23 cellular contexts compared by ENCODE assay signal in genomic region chr10:118161434-118161833, GRCh38.
DNase-seq lines count a peak whose midpoint lies in the region; ATAC-seq, FAIRE-seq and TF ChIP-seq lines count a peak whose summit lies in the region.
"Had no signal": no experiment of that assay in that cellular context is flagged by ENCODE, and none has a peak within 500 bp of the region (broad histone marks: within the 10 kb centered on the region; RNA-seq: fewer than 3 reads in every experiment).

No MANE protein-coding gene starts in this region.

- FAIRE-seq in HepG2 (lab: Jason Lieb, UNC) (no peak), GM12892 (lab: Jason Lieb, UNC) (no peak)
- FAIRE-seq: A549, D721Med, G401.6, GM12891, GM18507 had no signal

- H3K4me3 ChIP-seq in HepG2 (replicated peaks in 1 of 3; ENCODE audit: insufficient read depth in 1 of 3, low read depth in 2 of 3, low read length in 3 of 3) = no peak overlapping the region
- no peak overlapping the region for H3K4me3 ChIP-seq in right lobe of liver
- 0 out of 2 replicates have a peak overlapping the region, but pooled peaks have one; percentile 30 for H3K4me3 ChIP-seq in SK-N-MC
- H3K4me3 ChIP-seq: A549; BLaER1 treated with 17β-estradiol and CSF1 and Interleukin-3, amounts not matched to agents 10 nM and 100 nM had no signal

- H3K27ac ChIP-seq in HepG2 (ENCODE audit: extremely low read length, insufficient read depth, low read length) = no peak overlapping the region
- no peak overlapping the region for H3K27ac ChIP-seq in right lobe of liver
- no peak overlapping the region for H3K27ac ChIP-seq in SK-N-MC
- H3K27ac ChIP-seq: 22Rv1; A549; BLaER1 treated with 17β-estradiol and CSF1 and Interleukin-3, amounts not matched to agents 10 nM and 100 nM; C4-2B had no signal

- H3K9me3 Mint-ChIP-seq in nephron = peaks cover 6% of the 10 kb centered on the region
- H3K9me3 Mint-ChIP-seq: CD4-positive, alpha-beta T cell; CD8-positive, alpha-beta T cell had no signal

- H3K79me2 ChIP-seq in HepG2 (ENCODE audit: insufficient read depth, low read length) = no peaks in the 10 kb centered on the region

- WGBS in HepG2 (ENCODE audit: low lambda C conversion rate) = 25% methylated on average over 4 of the region's 4 CpGs
- WGBS in right lobe of liver (ENCODE audit: insufficient coverage, low coverage, low lambda C conversion rate, missing lambda C conversion rate) = 72% methylated on average over 4 of the region's 4 CpGs

- in situ Hi-C loops in HepG2 (cut with HindIII; ENCODE audit: extremely low pct_ligation_motif_present, low pct_unique_long_range_greater_than_20kb) = no loop called here

- DNase-seq in HepG2 (ENCODE audit: low spot score) = no peak
- no peak for DNase-seq in right lobe of liver
- DNase-seq in SK-N-MC (ENCODE audit: low read depth, low spot score) = no peak
- no peak for DNase-seq in GM12892 (ENCODE audit: insufficient read length)
- DNase-seq in NK-92 (lab: John Stamatoyannopoulos, UW; ENCODE audit: unreplicated experiment) = no peak
- DNase-seq: AML-193; Caco-2; Calu3; CD4-positive, alpha-beta T cell; CD8-positive, alpha-beta T cell; DMS79 treated with DMSO at 0.1 percent for 48 hours; GF-D8 had no signal

- H3K36me3 ChIP-seq in HepG2 (replicated peaks in 1 of 2; ENCODE audit: control insufficient read depth in 1 of 2, insufficient read depth in 2 of 2, low read length in 2 of 2) = no peaks in the 10 kb centered on the region
- H3K36me3 ChIP-seq in right lobe of liver = no peaks in the 10 kb centered on the region
- H3K36me3 ChIP-seq in SK-N-MC (ENCODE audit: insufficient read depth, low read length) = no peaks in the 10 kb centered on the region
- H3K36me3 ChIP-seq: BLaER1 treated with 17β-estradiol and CSF1 and Interleukin-3, amounts not matched to agents 10 nM and 100 nM had no signal

- H3K27ac Mint-ChIP-seq in nephron = peak overlapping the region; percentile 56 to 81 (median 69)
- H3K27ac Mint-ChIP-seq: B cell; CD4-positive, alpha-beta T cell; CD8-positive, alpha-beta T cell had no signal

- no TSS peak for BruUV-seq in HepG2 (replicated peaks; lab: Mats Ljungman, UMichigan)

- ATAC-seq in HepG2 (no peak), right lobe of liver (no peak), GM19328 (IDR thresholded peaks at IDR 0.05; ENCODE audit: unreplicated experiment) (no peak)
- ATAC-seq: A549; CD8-positive, alpha-beta T cell had no signal

- TF ChIP-seq CTCF in HepG2 (CRISPR knock-in tag; IDR thresholded peaks at IDR 0.05) (no peak), right lobe of liver (IDR thresholded peaks at IDR 0.05) (no peak), nephron (IDR thresholded peaks at IDR 0.05; ENCODE audit: unreplicated experiment in 3 of 3) (no peak)

- H3K27me3 Mint-ChIP-seq in nephron (ENCODE audit: low read depth) = no peaks in the 10 kb centered on the region

- POLR2A ChIA-PET in HepG2 (lab: Yijun Ruan, JAX) = no interaction called here

- no peak for TF ChIP-seq EP300 in HepG2 (IDR thresholded peaks at IDR 0.05; ENCODE audit: low read depth in 2 of 2, low read length in 2 of 2)
- no peak for TF ChIP-seq EP300 in HepG2 (CRISPR knock-in tag; IDR thresholded peaks at IDR 0.05; ENCODE audit: borderline replicate concordance)

- H2AFZ ChIP-seq in HepG2 (ENCODE audit: low read length) = no peak overlapping the region

- peaks cover 35% of the 10 kb centered on the region for H3K4me1 Mint-ChIP-seq in nephron
- H3K4me1 Mint-ChIP-seq: B cell had no signal

- H3K4me2 ChIP-seq in HepG2 (ENCODE audit: low read depth, low read length) = no peak overlapping the region
- H3K4me2 ChIP-seq: A549 had no signal

- no peaks in the 10 kb centered on the region for H4K20me1 ChIP-seq in HepG2 (ENCODE audit: insufficient read depth, low read length)
- H4K20me1 ChIP-seq: BLaER1 treated with 17β-estradiol and CSF1 and Interleukin-3, amounts not matched to agents 10 nM and 100 nM had no signal

- H3K27me3 ChIP-seq in HepG2 (ENCODE audit: control insufficient read depth in 1 of 2, insufficient read depth in 2 of 2, low read length in 2 of 2) (peaks cover 0 to 5% of the 10 kb centered on the region in 2 experiments; a peak in 1 of 5 replicates), right lobe of liver (no peaks in the 10 kb centered on the region)
- H3K27me3 ChIP-seq: BLaER1 treated with 17β-estradiol and CSF1 and Interleukin-3, amounts not matched to agents 10 nM and 100 nM had no signal

- intact Hi-C loops in HepG2 (cut with micrococcal nuclease; ENCODE audit: unreplicated experiment) (no loop called here), right lobe of liver (cut with DNase I) (no loop called here)

- H3K4me1 ChIP-seq in HepG2 (ENCODE audit: insufficient read depth, low read length) (no peaks in the 10 kb centered on the region), right lobe of liver (no peaks in the 10 kb centered on the region)
- H3K4me1 ChIP-seq: A549, Caco-2 had no signal

- H3K36me3 Mint-ChIP-seq in nephron (ENCODE audit: low read depth) = no peaks in the 10 kb centered on the region
- H3K36me3 Mint-ChIP-seq: CD8-positive, alpha-beta T cell had no signal

- no peak for TF ChIP-seq RAD21 in HepG2 (CRISPR knock-in tag; IDR thresholded peaks at IDR 0.05)

- H3K9me3 ChIP-seq in HepG2 (ENCODE audit: low read length) = no peaks in the 10 kb centered on the region
- no peaks in the 10 kb centered on the region for H3K9me3 ChIP-seq in right lobe of liver
- no peaks in the 10 kb centered on the region for H3K9me3 ChIP-seq in SK-N-MC (ENCODE audit: low read depth, low read length)
- H3K9me3 ChIP-seq: A549, Caco-2 had no signal

- CTCF ChIA-PET in HepG2 (lab: Yijun Ruan, JAX; ENCODE audit: low intra/inter-chr PET ratio, low total read pairs) = no interaction called here

- TF ChIP-seq POLR2A in HepG2 (IDR thresholded peaks at IDR 0.05; ENCODE audit: insufficient read depth in 1 of 2, low read depth in 2 of 2, low read length in 2 of 2) (no peak), right lobe of liver (IDR thresholded peaks at IDR 0.05) (no peak), GM12892 (IDR thresholded peaks at IDR 0.05; ENCODE audit: low read depth, low read length) (no peak)

- H3K9ac ChIP-seq in HepG2 (ENCODE audit: insufficient read depth, low read depth, low read length) = no peak overlapping the region
- H3K9ac ChIP-seq in SK-N-MC (ENCODE audit: insufficient read length) = no peak overlapping the region
- H3K9ac ChIP-seq: BLaER1 treated with 17β-estradiol and CSF1 and Interleukin-3, amounts not matched to agents 10 nM and 100 nM had no signal

- no peak overlapping the region for H3K4me3 Mint-ChIP-seq in nephron
- H3K4me3 Mint-ChIP-seq: B cell; CD4-positive, alpha-beta T cell; CD8-positive, alpha-beta T cell had no signal

TF ChIP-seq in HepG2, 621 proteins besides CTCF, POLR2A, EP300 and RAD21:
- peak; percentile 55; the same call in 1 of the 2 replicates for TF ChIP-seq MAFF (IDR thresholded peaks at IDR 0.05; ENCODE audit: low read depth, low read length)
- peak in 1 of 2 experiments; percentile 67; a peak in 3 of 4 replicates for TF ChIP-seq MAFK (conservative IDR thresholded peaks at IDR 0.05 in 1 of 2, IDR thresholded peaks at IDR 0.05 in 1 of 2; ENCODE audit: low read length in 2 of 2)
- no peak for TF ChIP-seq MYPOP (CRISPR knock-in tag; IDR thresholded peaks at IDR 0.05)
- TF ChIP-seq ELK4 (CRISPR knock-in tag; IDR thresholded peaks at IDR 0.05; ENCODE audit: borderline replicate concordance) = no peak
